1 cellular context compared by ENCODE assay signal in genomic region chr16:2912330-2913199, GRCh38.
TF ChIP-seq lines count a peak whose summit lies in the region.

No MANE protein-coding gene starts in this region.

TF ChIP-seq in K562, 482 proteins besides CTCF, POLR2A, EP300 and RAD21 (continued from another document):
- TF ChIP-seq, protein P1, sequence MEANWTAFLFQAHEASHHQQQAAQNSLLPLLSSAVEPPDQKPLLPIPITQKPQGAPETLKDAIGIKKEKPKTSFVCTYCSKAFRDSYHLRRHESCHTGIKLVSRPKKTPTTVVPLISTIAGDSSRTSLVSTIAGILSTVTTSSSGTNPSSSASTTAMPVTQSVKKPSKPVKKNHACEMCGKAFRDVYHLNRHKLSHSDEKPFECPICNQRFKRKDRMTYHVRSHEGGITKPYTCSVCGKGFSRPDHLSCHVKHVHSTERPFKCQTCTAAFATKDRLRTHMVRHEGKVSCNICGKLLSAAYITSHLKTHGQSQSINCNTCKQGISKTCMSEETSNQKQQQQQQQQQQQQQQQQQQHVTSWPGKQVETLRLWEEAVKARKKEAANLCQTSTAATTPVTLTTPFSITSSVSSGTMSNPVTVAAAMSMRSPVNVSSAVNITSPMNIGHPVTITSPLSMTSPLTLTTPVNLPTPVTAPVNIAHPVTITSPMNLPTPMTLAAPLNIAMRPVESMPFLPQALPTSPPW (CRISPR knock-in tag; IDR thresholded peaks at IDR 0.05), result 0 out of 2 replicates have a peak, but pooled peaks have one; percentile 39
- 0 out of 4 replicates have a peak, but pooled peaks of 1 of the 2 experiments have one; percentile 6 for TF ChIP-seq NONO (IDR thresholded peaks at IDR 0.05; ENCODE audit: low read depth in 2 of 2, low read length in 1 of 2)
- TF ChIP-seq HNRNPK (IDR thresholded peaks at IDR 0.05; ENCODE audit: low read depth, low read length, poor library complexity, severe bottlenecking), result no peak
- no peak for TF ChIP-seq ELK1 (CRISPR knock-in tag; IDR thresholded peaks at IDR 0.05)
- TF ChIP-seq FOXK1 (CRISPR knock-in tag; IDR thresholded peaks at IDR 0.05; ENCODE audit: borderline replicate concordance), result 0 out of 2 replicates have a peak, but pooled peaks have one; percentile 23
- no peak for TF ChIP-seq PHTF2 (CRISPR knock-in tag; IDR thresholded peaks at IDR 0.05)
- no peak for TF ChIP-seq NR3C1 (CRISPR knock-in tag; IDR thresholded peaks at IDR 0.05)
- no peak for TF ChIP-seq NR4A1 (CRISPR knock-in tag; IDR thresholded peaks at IDR 0.05)
- TF ChIP-seq NR4A1 (tag; IDR thresholded peaks at IDR 0.05), result no peak
- TF ChIP-seq ZNF3 (CRISPR knock-in tag; IDR thresholded peaks at IDR 0.05), result no peak
- no peak for TF ChIP-seq MIER1 (IDR thresholded peaks at IDR 0.05; ENCODE audit: low read depth)
- TF ChIP-seq, protein P2, sequence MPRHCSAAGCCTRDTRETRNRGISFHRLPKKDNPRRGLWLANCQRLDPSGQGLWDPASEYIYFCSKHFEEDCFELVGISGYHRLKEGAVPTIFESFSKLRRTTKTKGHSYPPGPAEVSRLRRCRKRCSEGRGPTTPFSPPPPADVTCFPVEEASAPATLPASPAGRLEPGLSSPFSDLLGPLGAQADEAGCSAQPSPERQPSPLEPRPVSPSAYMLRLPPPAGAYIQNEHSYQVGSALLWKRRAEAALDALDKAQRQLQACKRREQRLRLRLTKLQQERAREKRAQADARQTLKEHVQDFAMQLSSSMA (CRISPR knock-in tag; IDR thresholded peaks at IDR 0.05), result no peak
- TF ChIP-seq, protein P3, sequence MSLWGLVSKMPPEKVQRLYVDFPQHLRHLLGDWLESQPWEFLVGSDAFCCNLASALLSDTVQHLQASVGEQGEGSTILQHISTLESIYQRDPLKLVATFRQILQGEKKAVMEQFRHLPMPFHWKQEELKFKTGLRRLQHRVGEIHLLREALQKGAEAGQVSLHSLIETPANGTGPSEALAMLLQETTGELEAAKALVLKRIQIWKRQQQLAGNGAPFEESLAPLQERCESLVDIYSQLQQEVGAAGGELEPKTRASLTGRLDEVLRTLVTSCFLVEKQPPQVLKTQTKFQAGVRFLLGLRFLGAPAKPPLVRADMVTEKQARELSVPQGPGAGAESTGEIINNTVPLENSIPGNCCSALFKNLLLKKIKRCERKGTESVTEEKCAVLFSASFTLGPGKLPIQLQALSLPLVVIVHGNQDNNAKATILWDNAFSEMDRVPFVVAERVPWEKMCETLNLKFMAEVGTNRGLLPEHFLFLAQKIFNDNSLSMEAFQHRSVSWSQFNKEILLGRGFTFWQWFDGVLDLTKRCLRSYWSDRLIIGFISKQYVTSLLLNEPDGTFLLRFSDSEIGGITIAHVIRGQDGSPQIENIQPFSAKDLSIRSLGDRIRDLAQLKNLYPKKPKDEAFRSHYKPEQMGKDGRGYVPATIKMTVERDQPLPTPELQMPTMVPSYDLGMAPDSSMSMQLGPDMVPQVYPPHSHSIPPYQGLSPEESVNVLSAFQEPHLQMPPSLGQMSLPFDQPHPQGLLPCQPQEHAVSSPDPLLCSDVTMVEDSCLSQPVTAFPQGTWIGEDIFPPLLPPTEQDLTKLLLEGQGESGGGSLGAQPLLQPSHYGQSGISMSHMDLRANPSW (CRISPR knock-in tag; IDR thresholded peaks at IDR 0.05), result no peak
- no peak for TF ChIP-seq ZNF12 (CRISPR knock-in tag; IDR thresholded peaks at IDR 0.05)
- TF ChIP-seq, protein P4, sequence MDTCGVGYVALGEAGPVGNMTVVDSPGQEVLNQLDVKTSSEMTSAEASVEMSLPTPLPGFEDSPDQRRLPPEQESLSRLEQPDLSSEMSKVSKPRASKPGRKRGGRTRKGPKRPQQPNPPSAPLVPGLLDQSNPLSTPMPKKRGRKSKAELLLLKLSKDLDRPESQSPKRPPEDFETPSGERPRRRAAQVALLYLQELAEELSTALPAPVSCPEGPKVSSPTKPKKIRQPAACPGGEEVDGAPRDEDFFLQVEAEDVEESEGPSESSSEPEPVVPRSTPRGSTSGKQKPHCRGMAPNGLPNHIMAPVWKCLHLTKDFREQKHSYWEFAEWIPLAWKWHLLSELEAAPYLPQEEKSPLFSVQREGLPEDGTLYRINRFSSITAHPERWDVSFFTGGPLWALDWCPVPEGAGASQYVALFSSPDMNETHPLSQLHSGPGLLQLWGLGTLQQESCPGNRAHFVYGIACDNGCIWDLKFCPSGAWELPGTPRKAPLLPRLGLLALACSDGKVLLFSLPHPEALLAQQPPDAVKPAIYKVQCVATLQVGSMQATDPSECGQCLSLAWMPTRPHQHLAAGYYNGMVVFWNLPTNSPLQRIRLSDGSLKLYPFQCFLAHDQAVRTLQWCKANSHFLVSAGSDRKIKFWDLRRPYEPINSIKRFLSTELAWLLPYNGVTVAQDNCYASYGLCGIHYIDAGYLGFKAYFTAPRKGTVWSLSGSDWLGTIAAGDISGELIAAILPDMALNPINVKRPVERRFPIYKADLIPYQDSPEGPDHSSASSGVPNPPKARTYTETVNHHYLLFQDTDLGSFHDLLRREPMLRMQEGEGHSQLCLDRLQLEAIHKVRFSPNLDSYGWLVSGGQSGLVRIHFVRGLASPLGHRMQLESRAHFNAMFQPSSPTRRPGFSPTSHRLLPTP (IDR thresholded peaks at IDR 0.05; ENCODE audit: borderline replicate concordance, extremely low read depth, insufficient read length), result no peak
- TF ChIP-seq PCBP2 (IDR thresholded peaks at IDR 0.05; ENCODE audit: low read depth, low read length, poor library complexity, severe bottlenecking), result no peak
- TF ChIP-seq NR0B1 (IDR thresholded peaks at IDR 0.05; ENCODE audit: partially characterized antibody), result no peak
- no peak for TF ChIP-seq POLR2AphosphoS5 (IDR thresholded peaks at IDR 0.05; ENCODE audit: control insufficient read depth, insufficient read depth, low read depth, low read length)
- no peak for TF ChIP-seq PML (IDR thresholded peaks at IDR 0.05; ENCODE audit: low read length)
- no peak for TF ChIP-seq ELF4 (CRISPR knock-in tag; IDR thresholded peaks at IDR 0.05)
- TF ChIP-seq ZNF512 (tag; IDR thresholded peaks at IDR 0.05), result no peak
- no peak for TF ChIP-seq CBX5 (IDR thresholded peaks at IDR 0.05; ENCODE audit: borderline replicate concordance, low read depth)
- TF ChIP-seq SAFB2 (IDR thresholded peaks at IDR 0.05; ENCODE audit: borderline replicate concordance, low read depth, low read length, severe bottlenecking), result no peak
TF ChIP-seq in K562: peak in this region for 32.
